Comparison of ENCODE assay signal across 15 cellular contexts in genomic region chr14:101400815-101401214, GRCh38.
DNase-seq lines count a peak whose midpoint lies in the region; ATAC-seq and TF ChIP-seq lines count a peak whose summit lies in the region.
"Had no signal": no experiment of that assay in that cellular context is flagged by ENCODE, and none has a peak within 500 bp of the region (broad histone marks: within the 10 kb centered on the region; RNA-seq: fewer than 3 reads in every experiment).

No MANE protein-coding gene starts in this region.

- H3K4me1 ChIP-seq in DOHH2 (ENCODE audit: control insufficient read depth, low read length): peaks cover 70% of the 10 kb centered on the region
- H3K4me1 ChIP-seq: foreskin keratinocyte, SJSA1 had no signal

- H3K27ac ChIP-seq in DOHH2 (ENCODE audit: low read depth, low read length): no peak overlapping the region
- H3K27ac ChIP-seq: foreskin keratinocyte, SJSA1, upper lobe of right lung had no signal

- no peak for ATAC-seq in activated naive CD4-positive, alpha-beta T cell treated with anti-CD3 and anti-CD28 coated beads, Interleukin-2, amount 50 U/mL, for 72 hours
- ATAC-seq: foreskin keratinocyte, upper lobe of right lung had no signal

- H3K36me3 Mint-ChIP-seq in activated naive CD4-positive, alpha-beta T cell treated with anti-CD3 and anti-CD28 coated beads, Interleukin-2, amount 50 U/mL, for 72 hours: no peaks in the 10 kb centered on the region

- no peaks in the 10 kb centered on the region for H3K9me3 Mint-ChIP-seq in activated naive CD4-positive, alpha-beta T cell treated with anti-CD3 and anti-CD28 coated beads, Interleukin-2, amount 50 U/mL, for 72 hours
- H3K9me3 Mint-ChIP-seq: dendritic cell treated with granulocyte-macrophage colony-stimulating factor and Interleukin-4, amounts not matched to agents 40 ng/mL and 50 ng/mL, for 4 days had no signal

- H4K20me1 ChIP-seq in DOHH2 (ENCODE audit: control insufficient read depth, insufficient read depth, low read depth, low read length): no peaks in the 10 kb centered on the region

- no peak for TF ChIP-seq CTCF in DOHH2 (IDR thresholded peaks at IDR 0.05; ENCODE audit: low read depth, low read length, poor library complexity, severe bottlenecking)
- TF ChIP-seq CTCF in foreskin fibroblast (IDR thresholded peaks at IDR 0.05; ENCODE audit: low read depth, low read length): no peak

- H3K27me3 ChIP-seq in DOHH2 (ENCODE audit: control insufficient read depth, low read length): no peaks in the 10 kb centered on the region
- H3K27me3 ChIP-seq: foreskin keratinocyte, SJSA1, upper lobe of right lung had no signal

- H3K36me3 ChIP-seq in DOHH2 (ENCODE audit: control insufficient read depth, low read length): no peaks in the 10 kb centered on the region
- H3K36me3 ChIP-seq: SJSA1, upper lobe of right lung had no signal

- no peaks in the 10 kb centered on the region for H3K9me2 ChIP-seq in DOHH2 (replicated peaks; ENCODE audit: control insufficient read depth, low read length)

- H3K27ac Mint-ChIP-seq in activated naive CD4-positive, alpha-beta T cell treated with anti-CD3 and anti-CD28 coated beads, Interleukin-2, amount 50 U/mL, for 72 hours: no peak overlapping the region
- H3K27ac Mint-ChIP-seq: dendritic cell treated with granulocyte-macrophage colony-stimulating factor and Interleukin-4, amounts not matched to agents 40 ng/mL and 50 ng/mL, for 4 days had no signal

- no peaks in the 10 kb centered on the region for H3K79me2 ChIP-seq in DOHH2 (ENCODE audit: control insufficient read depth, low read length)

- H3K4me2 ChIP-seq in DOHH2 (ENCODE audit: low read length): peak overlapping the region; percentile 5; the same call in 1 of the 2 replicates

- no peaks in the 10 kb centered on the region for H3F3A ChIP-seq in DOHH2 (ENCODE audit: control insufficient read depth, insufficient read depth)

- H3K4me3 ChIP-seq in DOHH2 (ENCODE audit: low read length): no peak overlapping the region
- H3K4me3 ChIP-seq in foreskin fibroblast (ENCODE audit: low read depth in 1 of 2, low read length in 2 of 2): no peak overlapping the region
- H3K4me3 ChIP-seq: SJSA1, upper lobe of right lung had no signal

- DNase-seq in SW480 (ENCODE audit: low spot score) (peak; percentile 41), foreskin fibroblast (peak; percentile 6 to 30), retina (peak; percentile 41), dedifferentiated amniotic fluid mesenchymal stem cell (ENCODE audit: extremely low spot score) (no peak), occipital lobe (lab: John Stamatoyannopoulos, UW) (no peak)
- DNase-seq in activated naive CD4-positive, alpha-beta T cell treated with anti-CD3 and anti-CD28 coated beads, Interleukin-2, amount 50 U/mL, for 72 hours (ENCODE audit: low spot score in 2 of 2): no peak
- DNase-seq: activated CD4-positive, alpha-beta T cell treated with anti-CD3 and anti-CD28 coated beads, Interleukin-2, amount 50 U/mL, for 4 hours; amygdala; foreskin keratinocyte; small intestine; stimulated activated naive CD4-positive, alpha-beta T cell; upper lobe of right lung had no signal

- H3K9me3 ChIP-seq in DOHH2 (ENCODE audit: control insufficient read depth, insufficient read depth, low read length): no peaks in the 10 kb centered on the region
- H3K9me3 ChIP-seq: SJSA1, upper lobe of right lung had no signal

Comparison
In these comparisons a context has a peak if more than half of its experiments do, and no peak if none do; other contexts are left out.
1. DNase-seq: peak in SW480 (single experiment), foreskin fibroblast (2 of 2) and retina (single experiment); none in activated naive CD4-positive, alpha-beta T cell treated with anti-CD3 and anti-CD28 coated beads, Interleukin-2, amount 50 U/mL, for 72 hours (0 of 2), dedifferentiated amniotic fluid mesenchymal stem cell (single experiment) and occipital lobe (single experiment).